ENCODE assay signal across 16 cellular contexts in the genomic region with DNA sequence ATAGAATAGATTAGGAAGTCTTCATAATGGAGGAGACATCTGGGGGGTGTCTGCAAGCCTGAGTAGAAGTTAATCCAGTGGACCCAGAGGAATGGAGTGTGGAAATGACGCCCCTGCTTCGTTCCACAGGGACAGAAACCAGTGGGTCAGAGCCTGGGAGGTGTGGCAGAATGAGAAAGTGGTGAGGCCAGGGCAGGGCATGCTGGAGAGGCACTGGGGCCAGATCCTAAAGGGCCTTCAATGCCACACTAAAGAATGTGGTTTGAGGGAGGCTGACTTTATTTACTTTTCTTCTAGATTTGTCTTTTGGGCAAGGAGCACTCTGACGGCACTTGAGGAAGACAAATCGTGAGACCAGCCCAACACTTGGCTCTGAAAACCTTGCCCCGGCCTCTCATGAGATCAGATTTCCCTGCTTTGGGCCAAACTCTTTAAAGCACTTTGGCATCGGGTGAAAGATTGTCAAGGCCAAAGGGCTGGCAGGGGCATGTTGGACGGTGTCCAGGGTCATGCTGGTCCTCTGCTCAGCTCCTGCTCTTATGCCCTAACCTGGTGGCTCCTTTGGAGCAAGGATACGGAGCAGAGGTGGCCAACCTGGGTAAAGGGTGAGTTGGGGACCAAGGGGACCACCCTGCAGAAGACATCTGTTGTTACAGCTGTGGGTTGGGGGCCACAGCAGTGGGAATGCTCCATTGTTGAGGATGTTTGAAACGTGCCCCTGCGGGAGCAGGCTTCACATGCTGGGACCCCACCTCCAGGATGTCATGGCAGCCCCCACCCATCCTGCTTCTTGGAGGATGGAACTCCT.
"Had no signal": no experiment of that assay in that cellular context is flagged by ENCODE, and none has a peak within 500 bp of the region (broad histone marks: within the 10 kb centered on the region; RNA-seq: fewer than 3 reads in every experiment).

No MANE protein-coding gene starts in this region.

- H3K27me3 Mint-ChIP-seq: central memory CD8-positive, alpha-beta T cell; naive thymus-derived CD8-positive, alpha-beta T cell; stimulated activated naive CD8-positive, alpha-beta T cell treated with anti-CD3 and anti-CD28 coated beads, Interleukin-15, amount 100 ng/mL, for 72 hours had no signal

- H3K36me3 Mint-ChIP-seq: naive thymus-derived CD8-positive, alpha-beta T cell; WTC11 had no signal

- H3K9me3 ChIP-seq: mucosa of descending colon, uterus had no signal

- H3K27ac Mint-ChIP-seq: activated naive CD4-positive, alpha-beta T cell treated with anti-CD3 and anti-CD28 coated beads for 36 hours; activated T-helper 1 cell treated with anti-CD3 and anti-CD28 coated beads, Interleukin-12 subunit alpha, Interleukin-12 subunit beta, Interleukin-2, Interleukin-4 antibody, amounts not matched to agents 30 ng/mL and 10 ng/mL and 1 ng/mL, durations not matched to agents 14 hours and 24 hours and 36 hours; T-helper 17 cell; WTC11 had no signal

- ATAC-seq: mucosa of descending colon; naive thymus-derived CD8-positive, alpha-beta T cell; stimulated activated naive CD8-positive, alpha-beta T cell treated with anti-CD3 and anti-CD28 coated beads, Interleukin-15, amount 100 ng/mL, for 72 hours; T-helper 17 cell; WTC11 had no signal

- H3K36me3 ChIP-seq: uterus had no signal

- H3K9me3 Mint-ChIP-seq: activated naive CD4-positive, alpha-beta T cell treated with anti-CD3 and anti-CD28 coated beads for 36 hours; activated T-helper 1 cell treated with anti-CD3 and anti-CD28 coated beads, Interleukin-12 subunit alpha, Interleukin-12 subunit beta, Interleukin-2, Interleukin-4 antibody, amounts not matched to agents 30 ng/mL and 10 ng/mL and 1 ng/mL, durations not matched to agents 14 hours and 24 hours and 36 hours; central memory CD8-positive, alpha-beta T cell; naive thymus-derived CD8-positive, alpha-beta T cell; stimulated activated naive CD8-positive, alpha-beta T cell treated with anti-CD3 and anti-CD28 coated beads, Interleukin-15, amount 100 ng/mL, for 72 hours; WTC11 had no signal

- H3K4me3 ChIP-seq: mucosa of descending colon, uterus had no signal

- DNase-seq: activated CD4-positive, alpha-beta T cell treated with anti-CD3 and anti-CD28 coated beads for 48 hours; activated naive CD4-positive, alpha-beta T cell treated with anti-CD3 and anti-CD28 coated beads for 36 hours; cortex of kidney; effector CD8-positive, alpha-beta T cell; kidney; mucosa of descending colon; naive thymus-derived CD8-positive, alpha-beta T cell; occipital lobe; stimulated activated CD4-positive, alpha-beta T cell treated with anti-CD3 and anti-CD28 coated beads, Interleukin-4, amount 100 ng/mL, for 4 hours; stimulated activated naive CD8-positive, alpha-beta T cell treated with anti-CD3 and anti-CD28 coated beads, Interleukin-15, amount 100 ng/mL, for 72 hours; T-helper 17 cell; uterus had no signal

- H3K27ac ChIP-seq: uterus had no signal

- H3K27me3 ChIP-seq: uterus had no signal

- FAIRE-seq: frontal cortex, kidney had no signal

- H3K4me1 Mint-ChIP-seq: central memory CD8-positive, alpha-beta T cell; stimulated activated naive CD8-positive, alpha-beta T cell treated with anti-CD3 and anti-CD28 coated beads, Interleukin-15, amount 100 ng/mL, for 72 hours had no signal

- H3K4me3 Mint-ChIP-seq: activated naive CD4-positive, alpha-beta T cell treated with anti-CD3 and anti-CD28 coated beads for 36 hours; activated T-helper 1 cell treated with anti-CD3 and anti-CD28 coated beads, Interleukin-12 subunit alpha, Interleukin-12 subunit beta, Interleukin-2, Interleukin-4 antibody, amounts not matched to agents 30 ng/mL and 10 ng/mL and 1 ng/mL, durations not matched to agents 14 hours and 24 hours and 36 hours; central memory CD8-positive, alpha-beta T cell; naive thymus-derived CD8-positive, alpha-beta T cell; stimulated activated naive CD8-positive, alpha-beta T cell treated with anti-CD3 and anti-CD28 coated beads, Interleukin-15, amount 100 ng/mL, for 72 hours; T-helper 17 cell; WTC11 had no signal

- H3K4me1 ChIP-seq: uterus had no signal
